25 cellular contexts compared by ENCODE assay signal in genomic region chr2:88927142-88927541, GRCh38.
"Had no signal": no experiment of that assay in that cellular context is flagged by ENCODE, and none has a peak within 500 bp of the region (broad histone marks: within the 10 kb centered on the region; RNA-seq: fewer than 3 reads in every experiment).

No MANE protein-coding gene starts in this region.

- DNase-seq: activated CD4-positive, alpha-beta T cell treated with anti-CD3 and anti-CD28 coated beads for 4 hours; activated CD4-positive, alpha-beta T cell treated with anti-CD3 and anti-CD28 coated beads, Interleukin-2, amount 50 U/mL, for 1 hour; activated CD4-positive, alpha-beta T cell treated with anti-CD3 and anti-CD28 coated beads, Interleukin-2, amount 50 U/mL, for 48 hours; activated CD4-positive, CD25-positive, alpha-beta regulatory T cell; activated CD4-positive, CD25-positive, alpha-beta regulatory T cell treated with anti-CD3 and anti-CD28 coated beads, Interleukin-2, amount 50 U/mL, for 72 hours; activated CD8-positive, alpha-beta memory T cell treated with anti-CD3 and anti-CD28 coated beads for 24 hours; activated CD8-positive, alpha-beta T cell treated with anti-CD3 and anti-CD28 coated beads for 36 hours; activated effector memory CD4-positive, alpha-beta T cell treated with Interleukin-2 at 50 U/mL for 16 hours; activated gamma-delta T cell treated with Interleukin-2 at 50 U/mL for 16 hours; activated naive CD4-positive, alpha-beta T cell treated with anti-CD3 and anti-CD28 coated beads, Interleukin-2, amount 50 U/mL, for 16 hours; activated naive CD4-positive, alpha-beta T cell treated with Interleukin-2 at 50 U/mL for 16 hours; activated T-cell treated with anti-CD3 and anti-CD28 coated beads, Interleukin-2, amount 50 U/mL, for 4 hours; amniotic stem cell; anterior cingulate cortex; dorsolateral prefrontal cortex; effector memory CD4-positive, alpha-beta T cell; endodermal cell; foreskin fibroblast; T-helper 2 cell had no signal

- H3K4me1 Mint-ChIP-seq: activated T-helper 17 cell treated with anti-CD3 and anti-CD28 coated beads, Interleukin-2, amount 50 U/mL, for 72 hours; central memory CD8-positive, alpha-beta T cell; endodermal cell had no signal

- H3K4me3 Mint-ChIP-seq: activated CD8-positive, alpha-beta T cell treated with anti-CD3 and anti-CD28 coated beads for 36 hours; activated naive CD8-positive, alpha-beta T cell; activated T-cell treated with anti-CD3 and anti-CD28 coated beads, Interleukin-2, amount 50 U/mL, for 4 hours; activated T-helper 17 cell treated with anti-CD3 and anti-CD28 coated beads, Interleukin-2, amount 50 U/mL, for 72 hours; central memory CD8-positive, alpha-beta T cell; dendritic cell treated with granulocyte-macrophage colony-stimulating factor and Interleukin-4, amounts not matched to agents 40 ng/mL and 50 ng/mL, for 4 days; endodermal cell had no signal

- H3K4me3 ChIP-seq: coronary artery, dorsolateral prefrontal cortex had no signal

- ATAC-seq: activated CD8-positive, alpha-beta T cell treated with anti-CD3 and anti-CD28 coated beads for 36 hours; activated T-cell treated with anti-CD3 and anti-CD28 coated beads, Interleukin-2, amount 50 U/mL, for 4 hours; activated T-helper 17 cell treated with anti-CD3 and anti-CD28 coated beads, Interleukin-2, amount 50 U/mL, for 72 hours; esophagus mucosa had no signal

- H3K27me3 Mint-ChIP-seq: activated CD8-positive, alpha-beta T cell treated with anti-CD3 and anti-CD28 coated beads for 36 hours; activated naive CD8-positive, alpha-beta T cell; dendritic cell treated with granulocyte-macrophage colony-stimulating factor and Interleukin-4, amounts not matched to agents 40 ng/mL and 50 ng/mL, for 4 days had no signal

- H3K27ac ChIP-seq: coronary artery, dorsolateral prefrontal cortex had no signal

- H3K9me3 Mint-ChIP-seq: activated CD8-positive, alpha-beta T cell treated with anti-CD3 and anti-CD28 coated beads for 36 hours; activated T-cell treated with anti-CD3 and anti-CD28 coated beads, Interleukin-2, amount 50 U/mL, for 4 hours; activated T-helper 17 cell treated with anti-CD3 and anti-CD28 coated beads, Interleukin-2, amount 50 U/mL, for 72 hours; central memory CD8-positive, alpha-beta T cell; dendritic cell treated with granulocyte-macrophage colony-stimulating factor and Interleukin-4, amounts not matched to agents 40 ng/mL and 50 ng/mL, for 4 days had no signal

- H3K27ac Mint-ChIP-seq: activated CD8-positive, alpha-beta T cell treated with anti-CD3 and anti-CD28 coated beads for 36 hours; activated naive CD8-positive, alpha-beta T cell; activated T-helper 17 cell treated with anti-CD3 and anti-CD28 coated beads, Interleukin-2, amount 50 U/mL, for 72 hours; dendritic cell treated with granulocyte-macrophage colony-stimulating factor and Interleukin-4, amounts not matched to agents 40 ng/mL and 50 ng/mL, for 4 days; endodermal cell had no signal

- H3K36me3 Mint-ChIP-seq: activated naive CD8-positive, alpha-beta T cell had no signal
